ENCODE assay signal across 9 cellular contexts in the genomic region with DNA sequence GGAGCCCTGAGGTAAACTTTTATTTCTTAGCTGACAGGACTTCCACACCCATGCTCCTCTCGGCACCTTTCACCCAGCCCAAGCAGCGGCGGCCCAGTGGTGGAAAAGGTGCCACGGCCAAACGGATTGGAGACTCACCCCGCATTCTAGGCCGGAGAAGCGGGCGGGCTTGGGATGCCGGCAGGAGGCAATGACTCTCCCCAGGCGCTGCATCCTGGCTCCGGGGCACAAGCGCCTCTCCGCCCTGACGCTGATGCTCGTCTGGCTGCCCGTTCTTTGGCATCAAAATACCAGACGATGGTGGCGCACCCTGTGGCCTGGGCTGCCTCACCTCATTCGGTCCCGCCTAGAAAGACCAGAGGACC. TPM values are rescaled to one million over a fixed set of nuclear protein-coding genes. Genes with fewer than 3 reads are reported as not detected.
DNase-seq lines count a peak whose midpoint lies in the region; ATAC-seq, FAIRE-seq and TF ChIP-seq lines count a peak whose summit lies in the region.
"Had no signal": no experiment of that assay in that cellular context is flagged by ENCODE, and none has a peak within 500 bp of the region (broad histone marks: within the 10 kb centered on the region; RNA-seq: fewer than 3 reads in every experiment).

No MANE protein-coding gene starts in this region.

- DNase-seq in activated T-cell treated with anti-CD3 and anti-CD28 coated beads, Interleukin-2, amount 50 U/mL, for 72 hours: no peak
- no peak for DNase-seq in activated T-cell treated with anti-CD3 and anti-CD28 coated beads, Interleukin-2, amount 50 U/mL, for 4 hours
- DNase-seq in GM12878 (ENCODE audit: low read depth, low spot score) (no peak), keratinocyte (ENCODE audit: low read depth, low spot score) (no peak), pons (ENCODE audit: low spot score) (no peak), GDM1 (lab: John Stamatoyannopoulos, UW) (no peak), nephron progenitor cell (no peak)
- DNase-seq: AML-193 had no signal

- H3K9ac ChIP-seq in GM12878 (ENCODE audit: control insufficient read depth, insufficient read depth, low read length): no peak overlapping the region
- peak overlapping the region; percentile 79 for H3K9ac ChIP-seq in keratinocyte (ENCODE audit: control insufficient read depth, extremely low read depth, insufficient read depth, low read length)

- no peaks in the 10 kb centered on the region for H3K79me2 ChIP-seq in GM12878 (ENCODE audit: control insufficient read depth, insufficient read depth, low read length)
- peaks cover 8% of the 10 kb centered on the region for H3K79me2 ChIP-seq in keratinocyte (ENCODE audit: control insufficient read depth, insufficient read depth, low read length)

- H3K4me3 Mint-ChIP-seq in activated T-cell treated with anti-CD3 and anti-CD28 coated beads, Interleukin-2, amount 50 U/mL, for 72 hours: peak overlapping the region; percentile 79 to 81
- H3K4me3 Mint-ChIP-seq in activated T-cell treated with anti-CD3 and anti-CD28 coated beads, Interleukin-2, amount 50 U/mL, for 4 hours: no peak overlapping the region
- H3K4me3 Mint-ChIP-seq in nephron progenitor cell: no peak overlapping the region

- no peak for TF ChIP-seq CTCF in GM12878 (IDR thresholded peaks at IDR 0.05 in 2 of 3, conservative IDR thresholded peaks at IDR 0.05 in 1 of 3; ENCODE audit: control insufficient read depth in 2 of 3, extremely low read depth in 1 of 3, insufficient read depth in 1 of 3, low read depth in 3 of 3, low read length in 3 of 3)
- no peak for TF ChIP-seq CTCF in keratinocyte (optimal IDR thresholded peaks at IDR 0.05 in 1 of 3, IDR thresholded peaks at IDR 0.05 in 1 of 3, conservative IDR thresholded peaks at IDR 0.05 in 1 of 3; ENCODE audit: extremely low read depth in 1 of 3, insufficient read depth in 2 of 3, low read length in 3 of 3)
- TF ChIP-seq CTCF in nephron progenitor cell (IDR thresholded peaks at IDR 0.05): no peak

- H3K27me3 Mint-ChIP-seq in activated T-cell treated with anti-CD3 and anti-CD28 coated beads, Interleukin-2, amount 50 U/mL, for 72 hours (ENCODE audit: low read depth): no peaks in the 10 kb centered on the region
- no peaks in the 10 kb centered on the region for H3K27me3 Mint-ChIP-seq in activated T-cell treated with anti-CD3 and anti-CD28 coated beads, Interleukin-2, amount 50 U/mL, for 4 hours (ENCODE audit: low read depth)
- H3K27me3 Mint-ChIP-seq in nephron progenitor cell (ENCODE audit: low read depth, poor library complexity): peaks cover 4% of the 10 kb centered on the region

- peaks cover 21 to 33% of the 10 kb centered on the region in 2 donors for H3K9me3 Mint-ChIP-seq in activated T-cell treated with anti-CD3 and anti-CD28 coated beads, Interleukin-2, amount 50 U/mL, for 72 hours
- peaks cover 51% of the 10 kb centered on the region for H3K9me3 Mint-ChIP-seq in activated T-cell treated with anti-CD3 and anti-CD28 coated beads, Interleukin-2, amount 50 U/mL, for 4 hours
- peaks cover 95% of the 10 kb centered on the region for H3K9me3 Mint-ChIP-seq in nephron progenitor cell

- H3K4me2 ChIP-seq in GM12878 (ENCODE audit: control insufficient read depth, insufficient read depth): peak overlapping the region; percentile 68
- peak overlapping the region; percentile 93 for H3K4me2 ChIP-seq in keratinocyte (ENCODE audit: control insufficient read depth, extremely low read depth, insufficient read depth, low read depth, low read length)

- RAD21 ChIA-PET in GM12878 (lab: Charles Lee; ENCODE audit: unreplicated experiment): no interaction called here

- H3K27me3 ChIP-seq in GM12878 (replicated peaks in 1 of 2; ENCODE audit: control insufficient read depth in 2 of 2, insufficient read depth in 2 of 2, low read length in 1 of 2) (no peaks in the 10 kb centered on the region), keratinocyte (ENCODE audit: control insufficient read depth, extremely low read depth, insufficient read depth, low read length) (no peaks in the 10 kb centered on the region)

- dilution Hi-C loops in keratinocyte (cut with MboI; ENCODE audit: extremely low pct_ligation_motif_present, low sequenced_read_pairs): no loop called here

- H2AFZ ChIP-seq in GM12878 (ENCODE audit: control insufficient read depth, low read depth, low read length) (no peak overlapping the region), keratinocyte (ENCODE audit: control insufficient read depth, low read length) (peak overlapping the region; percentile 92)

- FAIRE-seq in GM12878 (lab: Jason Lieb, UNC) (no peak), keratinocyte (lab: Jason Lieb, UNC) (no peak)

- POLR2A ChIA-PET in GM12878 (lab: Charles Lee): no interaction called here

- SMC1A ChIA-PET in GM12878 (lab: Charles Lee; ENCODE audit: uncharacterized antibody, unreplicated experiment): no interaction called here

- no peaks in the 10 kb centered on the region for H3K4me1 ChIP-seq in GM12878 (ENCODE audit: control insufficient read depth, insufficient read depth, low read length)
- H3K4me1 ChIP-seq in keratinocyte (ENCODE audit: control insufficient read depth, extremely low read depth, insufficient read depth, low read length): peaks cover 19% of the 10 kb centered on the region

- no peak overlapping the region for H3K27ac Mint-ChIP-seq in activated T-cell treated with anti-CD3 and anti-CD28 coated beads, Interleukin-2, amount 50 U/mL, for 72 hours
- no peak overlapping the region for H3K27ac Mint-ChIP-seq in nephron progenitor cell

- no peak overlapping the region for H3K4me3 ChIP-seq in GM12878
- H3K4me3 ChIP-seq in keratinocyte (ENCODE audit: control insufficient read depth in 2 of 3, extremely low read depth in 1 of 3, insufficient read depth in 2 of 3, low read depth in 1 of 3, low read length in 3 of 3): peak overlapping the region; percentile 46 to 85 (median 65)

- 42% methylated on average over 20 of the region's 21 CpGs for WGBS in GM12878 (ENCODE audit: insufficient coverage, insufficient replicate concordance, low lambda C conversion rate, missing lambda C conversion rate)

- H4K20me1 ChIP-seq in GM12878 (ENCODE audit: control insufficient read depth, insufficient read depth) (no peaks in the 10 kb centered on the region), keratinocyte (ENCODE audit: control insufficient read depth, extremely low read depth, insufficient read depth, low read length) (no peaks in the 10 kb centered on the region)

- intact Hi-C loops in GM12878 (cut with micrococcal nuclease; ENCODE audit: unreplicated experiment): no loop called here

- H3K36me3 ChIP-seq in GM12878 (ENCODE audit: control insufficient read depth in 2 of 2, insufficient read depth in 2 of 2, low read length in 1 of 2) (no peaks in the 10 kb centered on the region), keratinocyte (ENCODE audit: control insufficient read depth in 2 of 2, extremely low read depth in 1 of 2, insufficient read depth in 2 of 2, low read length in 2 of 2) (peaks cover 10 to 20% of the 10 kb centered on the region in 2 experiments)

- no peak for TF ChIP-seq EP300 in GM12878 (IDR thresholded peaks at IDR 0.05; ENCODE audit: borderline replicate concordance in 1 of 2, control insufficient read depth in 1 of 2, low read depth in 2 of 2, low read length in 2 of 2)

- H3K36me3 Mint-ChIP-seq in activated T-cell treated with anti-CD3 and anti-CD28 coated beads, Interleukin-2, amount 50 U/mL, for 72 hours (ENCODE audit: insufficient read depth in 2 of 2): peaks cover 39 to 63% of the 10 kb centered on the region in 2 donors
- H3K36me3 Mint-ChIP-seq in activated T-cell treated with anti-CD3 and anti-CD28 coated beads, Interleukin-2, amount 50 U/mL, for 4 hours (ENCODE audit: insufficient read depth): peaks cover 31% of the 10 kb centered on the region
- peaks cover 91% of the 10 kb centered on the region for H3K36me3 Mint-ChIP-seq in nephron progenitor cell (ENCODE audit: low read depth)

- peaks cover 30% of the 10 kb centered on the region for H3K9me3 ChIP-seq in GM12878 (replicated peaks; ENCODE audit: control insufficient read depth, insufficient read depth, low read length)
- H3K9me3 ChIP-seq in keratinocyte (ENCODE audit: control insufficient read depth, low read depth, low read length): peaks cover 24% of the 10 kb centered on the region

- in situ Hi-C loops in GM12878 (cut with MboI): no loop called here

- TF ChIP-seq RAD21 in GM12878 (IDR thresholded peaks at IDR 0.05; ENCODE audit: insufficient read depth, low read depth, low read length): no peak

- BruUV-seq in GM12878 (replicated peaks; lab: Mats Ljungman, UMichigan): no TSS peak

- H3K27ac ChIP-seq in GM12878 (ENCODE audit: control insufficient read depth, insufficient read depth): no peak overlapping the region
- H3K27ac ChIP-seq in keratinocyte (ENCODE audit: control insufficient read depth, insufficient read depth, low read length): peak overlapping the region; percentile 86
- H3K27ac ChIP-seq in temporal lobe (ENCODE audit: low read depth, low read length): peak overlapping the region; percentile 13

- peaks cover 15% of the 10 kb centered on the region for H3K4me1 Mint-ChIP-seq in activated T-cell treated with anti-CD3 and anti-CD28 coated beads, Interleukin-2, amount 50 U/mL, for 72 hours (ENCODE audit: low read depth)
- peaks cover 6% of the 10 kb centered on the region for H3K4me1 Mint-ChIP-seq in activated T-cell treated with anti-CD3 and anti-CD28 coated beads, Interleukin-2, amount 50 U/mL, for 4 hours (ENCODE audit: low read depth)
- H3K4me1 Mint-ChIP-seq in nephron progenitor cell: peaks cover 5% of the 10 kb centered on the region

- no peak for TF ChIP-seq POLR2A in GM12878 (IDR thresholded peaks at IDR 0.05; ENCODE audit: low read depth, low read length)

- H3K9me1 ChIP-seq in keratinocyte (ENCODE audit: control insufficient read depth, extremely low read depth, insufficient read depth, low read length): no peaks in the 10 kb centered on the region

- CTCF ChIA-PET in GM12878 (lab: Yijun Ruan, JAX): no interaction called here

- no peak for ATAC-seq in activated T-cell treated with anti-CD3 and anti-CD28 coated beads, Interleukin-2, amount 50 U/mL, for 72 hours (replicated peaks in 1 of 2)
- no peak for ATAC-seq in activated T-cell treated with anti-CD3 and anti-CD28 coated beads, Interleukin-2, amount 50 U/mL, for 4 hours
- no peak for ATAC-seq in GM12878

RNA-seq across cellular contexts. Expression of a gene that starts 6.7 kb away (rescaled TPM):
- total RNA-seq in activated T-cell treated with anti-CD3 and anti-CD28 coated beads, Interleukin-2, amount 50 U/mL, for 72 hours: 10 to 100 TPM; 13.1 to 13.8 TPM
- 1 to 10 TPM; 3.1 to 4.2 (median 4.0) TPM for total RNA-seq in activated T-cell treated with anti-CD3 and anti-CD28 coated beads, Interleukin-2, amount 50 U/mL, for 4 hours
- 51.9 and 58.1 TPM in 2 replicates for total RNA-seq in GM12878 (2013; cell fraction: nucleolus; rRNA removed)
- total RNA-seq in GM12878 (2014; rRNA removed) (8.8 and 9.3 TPM in 2 replicates), GM12878 (2014; rRNA removed; fragmentation: Illumina TruSeq; extraction: Trizol) (6.4 and 6.5 TPM in 2 replicates), GM12878 (2021) (10.5 and 10.6 TPM in 2 replicates), temporal lobe (48.9 TPM)
- 3.8 TPM for polyA plus RNA-seq in GM12878 (2011; ENCODE audit: low read depth)
- polyA plus RNA-seq in GM12878 (2011; rRNA removed) (6.6 and 9.4 TPM in 2 replicates), GM12878 (2014; fragmentation: Illumina TruSeq; extraction: Trizol) (5.2 and 5.7 TPM in 2 replicates), GM12878 (2014; fragmentation: Nextera tagmentation; extraction: Ambion mirVana) (1 to 10 TPM; 2.2 TPM), GM12878 (2014; rRNA removed) (7.7 and 8.7 TPM in 2 replicates), GM12878 (2016; fragmentation: Nextera tagmentation; extraction: Ambion mirVana) (1 to 10 TPM; 9.1 to 9.3 TPM), keratinocyte (2.8 to 3.5 TPM (median 3.5 TPM) in 3 replicates)
- polyA plus RNA-seq in GM12878 (2011; cell fraction: cytosol; rRNA removed): 6.0 and 7.3 TPM in 2 replicates
- 12.5 and 12.6 TPM in 2 replicates for polyA plus RNA-seq in GM12878 (2011; cell fraction: nucleus; rRNA removed)
- polyA plus RNA-seq in GM12878 (2012): 6.3 and 6.7 TPM in 2 replicates
- polyA minus RNA-seq in GM12878 (2011; rRNA and poly(A)+ RNA removed): 5.9 and 8.6 TPM in 2 replicates
- 2.5 and 3.5 TPM in 2 replicates for polyA minus RNA-seq in GM12878 (2011; cell fraction: cytosol; rRNA and poly(A)+ RNA removed)
- polyA minus RNA-seq in GM12878 (2011; cell fraction: nucleus; rRNA and poly(A)+ RNA removed): 12.9 and 20.3 TPM in 2 replicates
- polyA plus RNA-seq in keratinocyte (2011; ENCODE audit: low read depth): 2.4 TPM
- polyA plus RNA-seq in keratinocyte (2011; cell fraction: cytosol; rRNA removed): 1.2 and 2.1 TPM in 2 replicates
- polyA plus RNA-seq in keratinocyte (2011; cell fraction: nucleus; rRNA removed): 10.4 and 10.5 TPM in 2 replicates
- polyA plus RNA-seq in keratinocyte (2012; ENCODE audit: low replicate concordance): 3.0 and 3.7 TPM in 2 replicates
- polyA minus RNA-seq in keratinocyte: 2.6 to 6.4 TPM (median 5.9 TPM) in 3 replicates
- polyA minus RNA-seq in keratinocyte (2011; cell fraction: cytosol; rRNA and poly(A)+ RNA removed): 4.4 TPM
- polyA minus RNA-seq in keratinocyte (2011; cell fraction: nucleus; rRNA and poly(A)+ RNA removed): 9.0 and 12.7 TPM in 2 replicates

RNA-seq across cellular contexts. Expression of a gene that starts 24.5 kb away (rescaled TPM):
- total RNA-seq in activated T-cell treated with anti-CD3 and anti-CD28 coated beads, Interleukin-2, amount 50 U/mL, for 72 hours: not detected
- not detected for total RNA-seq in activated T-cell treated with anti-CD3 and anti-CD28 coated beads, Interleukin-2, amount 50 U/mL, for 4 hours
- total RNA-seq in GM12878 (2013; cell fraction: nucleolus; rRNA removed): not detected in 2 replicates
- not detected in 2 replicates for total RNA-seq in GM12878 (2014; rRNA removed)
- total RNA-seq in GM12878 (2014; rRNA removed; fragmentation: Illumina TruSeq; extraction: Trizol): not detected in 2 replicates
- not detected in 2 replicates for total RNA-seq in GM12878 (2021)
- polyA plus RNA-seq in GM12878 (2011; ENCODE audit: low read depth): not detected
- polyA plus RNA-seq in GM12878 (2011; rRNA removed): not detected in 2 replicates
- not detected in 2 replicates for polyA plus RNA-seq in GM12878 (2011; cell fraction: cytosol; rRNA removed)
- polyA plus RNA-seq in GM12878 (2011; cell fraction: nucleus; rRNA removed): not detected in 2 replicates
- not detected in 2 replicates for polyA plus RNA-seq in GM12878 (2012)
- not detected in 2 replicates for polyA plus RNA-seq in GM12878 (2014; fragmentation: Illumina TruSeq; extraction: Trizol)
- polyA plus RNA-seq in GM12878 (2014; fragmentation: Nextera tagmentation; extraction: Ambion mirVana): not detected
- not detected in 2 replicates for polyA plus RNA-seq in GM12878 (2014; rRNA removed)
- polyA plus RNA-seq in GM12878 (2016; fragmentation: Nextera tagmentation; extraction: Ambion mirVana): not detected
- not detected in 2 replicates for polyA minus RNA-seq in GM12878 (2011; rRNA and poly(A)+ RNA removed)
- polyA minus RNA-seq in GM12878 (2011; cell fraction: cytosol; rRNA and poly(A)+ RNA removed): not detected in 2 replicates
- not detected in 2 replicates for polyA minus RNA-seq in GM12878 (2011; cell fraction: nucleus; rRNA and poly(A)+ RNA removed)
- polyA plus RNA-seq in keratinocyte: not detected in 3 replicates
- not detected for polyA plus RNA-seq in keratinocyte (2011; ENCODE audit: low read depth)
- not detected in 2 replicates for polyA plus RNA-seq in keratinocyte (2011; cell fraction: cytosol; rRNA removed)
- not detected in 2 replicates for polyA plus RNA-seq in keratinocyte (2011; cell fraction: nucleus; rRNA removed)
- not detected in 2 replicates for polyA plus RNA-seq in keratinocyte (2012; ENCODE audit: low replicate concordance)
- polyA minus RNA-seq in keratinocyte: not detected in 3 replicates
- polyA minus RNA-seq in keratinocyte (2011; cell fraction: cytosol; rRNA and poly(A)+ RNA removed): not detected
- polyA minus RNA-seq in keratinocyte (2011; cell fraction: nucleus; rRNA and poly(A)+ RNA removed): not detected in 2 replicates
- total RNA-seq in temporal lobe: 2.2 TPM

RNA-seq across cellular contexts. Expression of a gene that starts 34.9 kb away (rescaled TPM):
- total RNA-seq in activated T-cell treated with anti-CD3 and anti-CD28 coated beads, Interleukin-2, amount 50 U/mL, for 72 hours: 1 to 10 TPM in 1 of 2 donors, under 1 TPM in 1; 0.91 to 2.1 TPM
- total RNA-seq in activated T-cell treated with anti-CD3 and anti-CD28 coated beads, Interleukin-2, amount 50 U/mL, for 4 hours: not detected
- not detected in 2 replicates for total RNA-seq in GM12878 (2013; cell fraction: nucleolus; rRNA removed)
- not detected in 2 replicates for total RNA-seq in GM12878 (2014; rRNA removed)
- 0.28 TPM in 1 of 2 replicates, not detected in the other for total RNA-seq in GM12878 (2014; rRNA removed; fragmentation: Illumina TruSeq; extraction: Trizol)
- total RNA-seq in GM12878 (2021): not detected in 2 replicates
- not detected for polyA plus RNA-seq in GM12878 (2011; ENCODE audit: low read depth)
- 0.12 TPM in 1 of 2 replicates, not detected in the other for polyA plus RNA-seq in GM12878 (2011; rRNA removed)
- polyA plus RNA-seq in GM12878 (2011; cell fraction: cytosol; rRNA removed): not detected in 2 replicates
- polyA plus RNA-seq in GM12878 (2011; cell fraction: nucleus; rRNA removed): not detected in 2 replicates
- 0.13 and 0.24 TPM in 2 replicates for polyA plus RNA-seq in GM12878 (2012)
- polyA plus RNA-seq in GM12878 (2014; fragmentation: Illumina TruSeq; extraction: Trizol): 0.30 TPM in 1 of 2 replicates, not detected in the other
- polyA plus RNA-seq in GM12878 (2014; fragmentation: Nextera tagmentation; extraction: Ambion mirVana): under 1 TPM in 1 of 2 experiments, not detected in 1; 0.21 TPM
- polyA plus RNA-seq in GM12878 (2014; rRNA removed): 0.29 TPM in 1 of 2 replicates, not detected in the other
- not detected for polyA plus RNA-seq in GM12878 (2016; fragmentation: Nextera tagmentation; extraction: Ambion mirVana)
- polyA minus RNA-seq in GM12878 (2011; rRNA and poly(A)+ RNA removed): not detected in 2 replicates
- not detected in 2 replicates for polyA minus RNA-seq in GM12878 (2011; cell fraction: cytosol; rRNA and poly(A)+ RNA removed)
- not detected in 2 replicates for polyA minus RNA-seq in GM12878 (2011; cell fraction: nucleus; rRNA and poly(A)+ RNA removed)
- 0.24 to 0.59 TPM (median 0.48 TPM) in 3 replicates for polyA plus RNA-seq in keratinocyte
- 4.0 TPM for polyA plus RNA-seq in keratinocyte (2011; ENCODE audit: low read depth)
- 0.31 and 0.56 TPM in 2 replicates for polyA plus RNA-seq in keratinocyte (2011; cell fraction: cytosol; rRNA removed)
- 2.3 and 2.9 TPM in 2 replicates for polyA plus RNA-seq in keratinocyte (2011; cell fraction: nucleus; rRNA removed)
- 0.55 and 1.7 TPM in 2 replicates for polyA plus RNA-seq in keratinocyte (2012; ENCODE audit: low replicate concordance)
- 0.48 TPM in 1 of 3 replicates, not detected in the others for polyA minus RNA-seq in keratinocyte
- not detected for polyA minus RNA-seq in keratinocyte (2011; cell fraction: cytosol; rRNA and poly(A)+ RNA removed)
- 0.70 and 1.3 TPM in 2 replicates for polyA minus RNA-seq in keratinocyte (2011; cell fraction: nucleus; rRNA and poly(A)+ RNA removed)
- total RNA-seq in temporal lobe: 0.25 TPM

RNA-seq across cellular contexts. Expression of a gene that starts 49.8 kb away (rescaled TPM):
- 1 to 10 TPM; 1.7 to 1.9 TPM for total RNA-seq in activated T-cell treated with anti-CD3 and anti-CD28 coated beads, Interleukin-2, amount 50 U/mL, for 72 hours
- under 1 TPM; 0.27 to 0.48 (median 0.37) TPM for total RNA-seq in activated T-cell treated with anti-CD3 and anti-CD28 coated beads, Interleukin-2, amount 50 U/mL, for 4 hours
- total RNA-seq in GM12878 (2013; cell fraction: nucleolus; rRNA removed): 0.17 and 0.25 TPM in 2 replicates
- not detected in 2 replicates for total RNA-seq in GM12878 (2014; rRNA removed)
- total RNA-seq in GM12878 (2014; rRNA removed; fragmentation: Illumina TruSeq; extraction: Trizol): not detected in 2 replicates
- 0.05 TPM in 1 of 2 replicates, not detected in the other for total RNA-seq in GM12878 (2021)
- polyA plus RNA-seq in GM12878 (2011; ENCODE audit: low read depth): not detected
- polyA plus RNA-seq in GM12878 (2011; rRNA removed): 0.04 TPM in 2 replicates
- not detected in 2 replicates for polyA plus RNA-seq in GM12878 (2011; cell fraction: cytosol; rRNA removed)
- 0.07 and 0.09 TPM in 2 replicates for polyA plus RNA-seq in GM12878 (2011; cell fraction: nucleus; rRNA removed)
- polyA plus RNA-seq in GM12878 (2012): not detected in 2 replicates
- polyA plus RNA-seq in GM12878 (2014; fragmentation: Illumina TruSeq; extraction: Trizol): not detected in 2 replicates
- polyA plus RNA-seq in GM12878 (2014; fragmentation: Nextera tagmentation; extraction: Ambion mirVana): not detected
- polyA plus RNA-seq in GM12878 (2014; rRNA removed): not detected in 2 replicates
- not detected for polyA plus RNA-seq in GM12878 (2016; fragmentation: Nextera tagmentation; extraction: Ambion mirVana)
- not detected in 2 replicates for polyA minus RNA-seq in GM12878 (2011; rRNA and poly(A)+ RNA removed)
- polyA minus RNA-seq in GM12878 (2011; cell fraction: cytosol; rRNA and poly(A)+ RNA removed): not detected in 2 replicates
- not detected in 2 replicates for polyA minus RNA-seq in GM12878 (2011; cell fraction: nucleus; rRNA and poly(A)+ RNA removed)
- polyA plus RNA-seq in keratinocyte: 2.7 to 6.7 TPM (median 3.4 TPM) in 3 replicates
- polyA plus RNA-seq in keratinocyte (2011; ENCODE audit: low read depth): 0.95 TPM
- 3.6 and 4.1 TPM in 2 replicates for polyA plus RNA-seq in keratinocyte (2011; cell fraction: cytosol; rRNA removed)
- polyA plus RNA-seq in keratinocyte (2011; cell fraction: nucleus; rRNA removed): 11.4 and 11.7 TPM in 2 replicates
- 1.1 and 1.6 TPM in 2 replicates for polyA plus RNA-seq in keratinocyte (2012; ENCODE audit: low replicate concordance)
- 0.52 to 7.6 TPM (median 4.3 TPM) in 3 replicates for polyA minus RNA-seq in keratinocyte
- 2.9 TPM for polyA minus RNA-seq in keratinocyte (2011; cell fraction: cytosol; rRNA and poly(A)+ RNA removed)
- polyA minus RNA-seq in keratinocyte (2011; cell fraction: nucleus; rRNA and poly(A)+ RNA removed): 2.6 and 4.6 TPM in 2 replicates
- total RNA-seq in temporal lobe: 9.8 TPM

Comparison
In these comparisons a context has a peak if more than half of its experiments do, and no peak if none do; other contexts are left out.
1. H3K4me3 Mint-ChIP-seq: peak in activated T-cell treated with anti-CD3 and anti-CD28 coated beads, Interleukin-2, amount 50 U/mL, for 72 hours (2 of 2); none in activated T-cell treated with anti-CD3 and anti-CD28 coated beads, Interleukin-2, amount 50 U/mL, for 4 hours (single experiment) and nephron progenitor cell (single experiment).